Comparison of ENCODE assay signal across 1 cellular context in genomic region chr16:89917773-89918452, GRCh38.
TF ChIP-seq lines count a peak whose summit lies in the region.

No MANE protein-coding gene starts in this region.

TF ChIP-seq in HepG2, 621 proteins besides CTCF, POLR2A, EP300 and RAD21 (continued from another document and continues in another):
- TF ChIP-seq, protein P1, sequence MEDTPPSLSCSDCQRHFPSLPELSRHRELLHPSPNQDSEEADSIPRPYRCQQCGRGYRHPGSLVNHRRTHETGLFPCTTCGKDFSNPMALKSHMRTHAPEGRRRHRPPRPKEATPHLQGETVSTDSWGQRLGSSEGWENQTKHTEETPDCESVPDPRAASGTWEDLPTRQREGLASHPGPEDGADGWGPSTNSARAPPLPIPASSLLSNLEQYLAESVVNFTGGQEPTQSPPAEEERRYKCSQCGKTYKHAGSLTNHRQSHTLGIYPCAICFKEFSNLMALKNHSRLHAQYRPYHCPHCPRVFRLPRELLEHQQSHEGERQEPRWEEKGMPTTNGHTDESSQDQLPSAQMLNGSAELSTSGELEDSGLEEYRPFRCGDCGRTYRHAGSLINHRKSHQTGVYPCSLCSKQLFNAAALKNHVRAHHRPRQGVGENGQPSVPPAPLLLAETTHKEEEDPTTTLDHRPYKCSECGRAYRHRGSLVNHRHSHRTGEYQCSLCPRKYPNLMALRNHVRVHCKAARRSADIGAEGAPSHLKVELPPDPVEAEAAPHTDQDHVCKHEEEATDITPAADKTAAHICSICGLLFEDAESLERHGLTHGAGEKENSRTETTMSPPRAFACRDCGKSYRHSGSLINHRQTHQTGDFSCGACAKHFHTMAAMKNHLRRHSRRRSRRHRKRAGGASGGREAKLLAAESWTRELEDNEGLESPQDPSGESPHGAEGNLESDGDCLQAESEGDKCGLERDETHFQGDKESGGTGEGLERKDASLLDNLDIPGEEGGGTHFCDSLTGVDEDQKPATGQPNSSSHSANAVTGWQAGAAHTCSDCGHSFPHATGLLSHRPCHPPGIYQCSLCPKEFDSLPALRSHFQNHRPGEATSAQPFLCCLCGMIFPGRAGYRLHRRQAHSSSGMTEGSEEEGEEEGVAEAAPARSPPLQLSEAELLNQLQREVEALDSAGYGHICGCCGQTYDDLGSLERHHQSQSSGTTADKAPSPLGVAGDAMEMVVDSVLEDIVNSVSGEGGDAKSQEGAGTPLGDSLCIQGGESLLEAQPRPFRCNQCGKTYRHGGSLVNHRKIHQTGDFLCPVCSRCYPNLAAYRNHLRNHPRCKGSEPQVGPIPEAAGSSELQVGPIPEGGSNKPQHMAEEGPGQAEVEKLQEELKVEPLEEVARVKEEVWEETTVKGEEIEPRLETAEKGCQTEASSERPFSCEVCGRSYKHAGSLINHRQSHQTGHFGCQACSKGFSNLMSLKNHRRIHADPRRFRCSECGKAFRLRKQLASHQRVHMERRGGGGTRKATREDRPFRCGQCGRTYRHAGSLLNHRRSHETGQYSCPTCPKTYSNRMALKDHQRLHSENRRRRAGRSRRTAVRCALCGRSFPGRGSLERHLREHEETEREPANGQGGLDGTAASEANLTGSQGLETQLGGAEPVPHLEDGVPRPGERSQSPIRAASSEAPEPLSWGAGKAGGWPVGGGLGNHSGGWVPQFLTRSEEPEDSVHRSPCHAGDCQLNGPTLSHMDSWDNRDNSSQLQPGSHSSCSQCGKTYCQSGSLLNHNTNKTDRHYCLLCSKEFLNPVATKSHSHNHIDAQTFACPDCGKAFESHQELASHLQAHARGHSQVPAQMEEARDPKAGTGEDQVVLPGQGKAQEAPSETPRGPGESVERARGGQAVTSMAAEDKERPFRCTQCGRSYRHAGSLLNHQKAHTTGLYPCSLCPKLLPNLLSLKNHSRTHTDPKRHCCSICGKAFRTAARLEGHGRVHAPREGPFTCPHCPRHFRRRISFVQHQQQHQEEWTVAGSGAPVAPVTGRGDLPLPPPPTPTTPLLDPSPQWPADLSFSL (CRISPR knock-in tag; IDR thresholded peaks at IDR 0.05), result no peak; the same call in 1 of the 2 replicates
- peak; percentile 79 for TF ChIP-seq JARID2 (CRISPR knock-in tag; IDR thresholded peaks at IDR 0.05; ENCODE audit: insufficient replicate concordance)
- TF ChIP-seq ZNF572 (CRISPR knock-in tag; IDR thresholded peaks at IDR 0.05), result peak; percentile 94; the same call in 1 of the 2 replicates
- TF ChIP-seq GPN1 (CRISPR knock-in tag; IDR thresholded peaks at IDR 0.05; ENCODE audit: borderline replicate concordance), result peak; percentile 91; the same call in 1 of the 2 replicates
- peak; percentile 96; the same call in 1 of the 2 replicates for TF ChIP-seq GTF3A (CRISPR knock-in tag; conservative IDR thresholded peaks at IDR 0.05)
- peak; percentile 64; the same call in 1 of the 2 replicates for TF ChIP-seq PHF20 (CRISPR knock-in tag; IDR thresholded peaks at IDR 0.05)
- peak; percentile 98 for TF ChIP-seq MXD1 (CRISPR knock-in tag; IDR thresholded peaks at IDR 0.05)
- TF ChIP-seq SAFB2 (CRISPR knock-in tag; IDR thresholded peaks at IDR 0.05; ENCODE audit: borderline replicate concordance, low read depth), result peak; percentile 96
- TF ChIP-seq, protein P2, sequence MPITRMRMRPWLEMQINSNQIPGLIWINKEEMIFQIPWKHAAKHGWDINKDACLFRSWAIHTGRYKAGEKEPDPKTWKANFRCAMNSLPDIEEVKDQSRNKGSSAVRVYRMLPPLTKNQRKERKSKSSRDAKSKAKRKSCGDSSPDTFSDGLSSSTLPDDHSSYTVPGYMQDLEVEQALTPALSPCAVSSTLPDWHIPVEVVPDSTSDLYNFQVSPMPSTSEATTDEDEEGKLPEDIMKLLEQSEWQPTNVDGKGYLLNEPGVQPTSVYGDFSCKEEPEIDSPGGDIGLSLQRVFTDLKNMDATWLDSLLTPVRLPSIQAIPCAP (CRISPR knock-in tag; IDR thresholded peaks at IDR 0.05; ENCODE audit: low read depth), result peak; percentile 95
- TF ChIP-seq ATF4 (CRISPR knock-in tag; IDR thresholded peaks at IDR 0.05), result peak in 1 of 2 experiments; percentile 88; a peak in 2 of 4 replicates
- peak; percentile 99 for TF ChIP-seq ZFP37 (CRISPR knock-in tag; IDR thresholded peaks at IDR 0.05; ENCODE audit: borderline replicate concordance)
- peak; percentile 33 for TF ChIP-seq ZNF496 (CRISPR knock-in tag; IDR thresholded peaks at IDR 0.05; ENCODE audit: insufficient replicate concordance)
- TF ChIP-seq ZFP82 (CRISPR knock-in tag; IDR thresholded peaks at IDR 0.05; ENCODE audit: borderline replicate concordance), result peak; percentile 36; the same call in 1 of the 2 replicates
- TF ChIP-seq, protein P3, sequence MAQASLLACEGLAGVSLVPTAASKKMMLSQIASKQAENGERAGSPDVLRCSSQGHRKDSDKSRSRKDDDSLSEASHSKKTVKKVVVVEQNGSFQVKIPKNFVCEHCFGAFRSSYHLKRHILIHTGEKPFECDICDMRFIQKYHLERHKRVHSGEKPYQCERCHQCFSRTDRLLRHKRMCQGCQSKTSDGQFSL (CRISPR knock-in tag; IDR thresholded peaks at IDR 0.05), result peak; percentile 74; the same call in 1 of the 2 replicates
- peak; percentile 97 for TF ChIP-seq ZNF879 (CRISPR knock-in tag; IDR thresholded peaks at IDR 0.05)
- TF ChIP-seq ZNF160 (CRISPR knock-in tag; IDR thresholded peaks at IDR 0.05), result peak; percentile 92; the same call in 1 of the 2 replicates
- no peak for TF ChIP-seq RARG (CRISPR knock-in tag; IDR thresholded peaks at IDR 0.05; ENCODE audit: low read depth)
- peak; percentile 65 for TF ChIP-seq POLR2AphosphoS5 (IDR thresholded peaks at IDR 0.05; ENCODE audit: low read depth, low read length)
- peak; percentile 100 for TF ChIP-seq ZNF792 (CRISPR knock-in tag; IDR thresholded peaks at IDR 0.05)
- peak; percentile 98; the same call in 1 of the 2 replicates for TF ChIP-seq TOE1 (CRISPR knock-in tag; IDR thresholded peaks at IDR 0.05)
- TF ChIP-seq, protein P4, sequence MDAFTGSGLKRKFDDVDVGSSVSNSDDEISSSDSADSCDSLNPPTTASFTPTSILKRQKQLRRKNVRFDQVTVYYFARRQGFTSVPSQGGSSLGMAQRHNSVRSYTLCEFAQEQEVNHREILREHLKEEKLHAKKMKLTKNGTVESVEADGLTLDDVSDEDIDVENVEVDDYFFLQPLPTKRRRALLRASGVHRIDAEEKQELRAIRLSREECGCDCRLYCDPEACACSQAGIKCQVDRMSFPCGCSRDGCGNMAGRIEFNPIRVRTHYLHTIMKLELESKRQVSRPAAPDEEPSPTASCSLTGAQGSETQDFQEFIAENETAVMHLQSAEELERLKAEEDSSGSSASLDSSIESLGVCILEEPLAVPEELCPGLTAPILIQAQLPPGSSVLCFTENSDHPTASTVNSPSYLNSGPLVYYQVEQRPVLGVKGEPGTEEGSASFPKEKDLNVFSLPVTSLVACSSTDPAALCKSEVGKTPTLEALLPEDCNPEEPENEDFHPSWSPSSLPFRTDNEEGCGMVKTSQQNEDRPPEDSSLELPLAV (CRISPR knock-in tag; conservative IDR thresholded peaks at IDR 0.05; ENCODE audit: low read depth), result no peak
- TF ChIP-seq PCBP2 (optimal IDR thresholded peaks at IDR 0.05; ENCODE audit: low read depth, low read length, poor library complexity, severe bottlenecking), result no peak
- peak; percentile 91 for TF ChIP-seq ZNF335 (CRISPR knock-in tag; IDR thresholded peaks at IDR 0.05)
- no peak for TF ChIP-seq SCMH1 (CRISPR knock-in tag; IDR thresholded peaks at IDR 0.05; ENCODE audit: borderline replicate concordance)
- TF ChIP-seq ZNF772 (CRISPR knock-in tag; IDR thresholded peaks at IDR 0.05), result peak; percentile 99
- TF ChIP-seq, protein P5, sequence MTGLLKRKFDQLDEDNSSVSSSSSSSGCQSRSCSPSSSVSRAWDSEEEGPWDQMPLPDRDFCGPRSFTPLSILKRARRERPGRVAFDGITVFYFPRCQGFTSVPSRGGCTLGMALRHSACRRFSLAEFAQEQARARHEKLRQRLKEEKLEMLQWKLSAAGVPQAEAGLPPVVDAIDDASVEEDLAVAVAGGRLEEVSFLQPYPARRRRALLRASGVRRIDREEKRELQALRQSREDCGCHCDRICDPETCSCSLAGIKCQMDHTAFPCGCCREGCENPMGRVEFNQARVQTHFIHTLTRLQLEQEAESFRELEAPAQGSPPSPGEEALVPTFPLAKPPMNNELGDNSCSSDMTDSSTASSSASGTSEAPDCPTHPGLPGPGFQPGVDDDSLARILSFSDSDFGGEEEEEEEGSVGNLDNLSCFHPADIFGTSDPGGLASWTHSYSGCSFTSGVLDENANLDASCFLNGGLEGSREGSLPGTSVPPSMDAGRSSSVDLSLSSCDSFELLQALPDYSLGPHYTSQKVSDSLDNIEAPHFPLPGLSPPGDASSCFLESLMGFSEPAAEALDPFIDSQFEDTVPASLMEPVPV (CRISPR knock-in tag; IDR thresholded peaks at IDR 0.05), result peak; percentile 98
- no peak for TF ChIP-seq SOX6 (IDR thresholded peaks at IDR 0.05)
- TF ChIP-seq SOX6 (CRISPR knock-in tag; IDR thresholded peaks at IDR 0.05), result peak; percentile 76
- peak; percentile 98 for TF ChIP-seq ZNF784 (CRISPR knock-in tag; IDR thresholded peaks at IDR 0.05; ENCODE audit: borderline replicate concordance)
- peak; percentile 68; the same call in 1 of the 2 replicates for TF ChIP-seq DPF2 (CRISPR knock-in tag; IDR thresholded peaks at IDR 0.05; ENCODE audit: borderline replicate concordance, low read depth)
- peak; percentile 99 for TF ChIP-seq ZNF704 (CRISPR knock-in tag; IDR thresholded peaks at IDR 0.05; ENCODE audit: borderline replicate concordance)
- TF ChIP-seq ZBTB3 (CRISPR knock-in tag; IDR thresholded peaks at IDR 0.05; ENCODE audit: borderline replicate concordance, low read depth), result no peak; the same call in 1 of the 2 replicates
- TF ChIP-seq ZNF263 (CRISPR knock-in tag; IDR thresholded peaks at IDR 0.05), result peak; percentile 88
- TF ChIP-seq DDIT3 (CRISPR knock-in tag; IDR thresholded peaks at IDR 0.05), result no peak
- TF ChIP-seq ZNF781 (CRISPR knock-in tag; IDR thresholded peaks at IDR 0.05; ENCODE audit: borderline replicate concordance, not compliant biosample characterization), result peak; percentile 97
- 0 out of 2 replicates have a peak, but pooled peaks have one; percentile 52 for TF ChIP-seq PCBP1 (IDR thresholded peaks at IDR 0.05; ENCODE audit: borderline replicate concordance, low read depth, low read length)
- TF ChIP-seq ZNF570 (CRISPR knock-in tag; IDR thresholded peaks at IDR 0.05; ENCODE audit: borderline replicate concordance), result peak; percentile 52; the same call in 1 of the 2 replicates
- TF ChIP-seq RNF2 (conservative IDR thresholded peaks at IDR 0.05; ENCODE audit: low read depth), result peak; percentile 97
- TF ChIP-seq GLMP (CRISPR knock-in tag; IDR thresholded peaks at IDR 0.05; ENCODE audit: borderline replicate concordance), result no peak
